Comparison of ENCODE assay signal across 1 cellular context in the genomic region with DNA sequence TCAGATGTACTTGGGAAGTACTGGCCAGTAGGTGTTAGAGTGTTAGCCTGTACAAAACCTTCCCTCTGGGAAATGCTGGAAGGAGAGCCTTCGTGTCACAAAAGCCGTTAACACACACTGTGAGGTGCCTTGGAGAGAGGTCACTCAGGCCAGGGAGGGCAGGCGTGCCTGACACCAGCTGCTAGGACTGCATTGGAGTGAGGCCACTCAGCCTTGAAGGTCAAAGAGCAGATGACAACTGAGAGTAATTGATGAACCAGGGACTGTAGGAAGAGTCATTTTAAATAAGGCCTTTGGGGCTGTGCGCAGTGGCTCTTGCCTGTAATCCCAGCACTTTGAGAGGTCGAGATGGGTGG.
TF ChIP-seq lines count a peak whose summit lies in the region.

No MANE protein-coding gene starts in this region.

TF ChIP-seq in H1, 55 proteins besides CTCF, POLR2A, EP300 and RAD21:
- TF ChIP-seq, protein P1, sequence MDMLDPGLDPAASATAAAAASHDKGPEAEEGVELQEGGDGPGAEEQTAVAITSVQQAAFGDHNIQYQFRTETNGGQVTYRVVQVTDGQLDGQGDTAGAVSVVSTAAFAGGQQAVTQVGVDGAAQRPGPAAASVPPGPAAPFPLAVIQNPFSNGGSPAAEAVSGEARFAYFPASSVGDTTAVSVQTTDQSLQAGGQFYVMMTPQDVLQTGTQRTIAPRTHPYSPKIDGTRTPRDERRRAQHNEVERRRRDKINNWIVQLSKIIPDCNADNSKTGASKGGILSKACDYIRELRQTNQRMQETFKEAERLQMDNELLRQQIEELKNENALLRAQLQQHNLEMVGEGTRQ (IDR thresholded peaks at IDR 0.05; ENCODE audit: low read length), result no peak
- no peak for TF ChIP-seq ZNF274 (IDR thresholded peaks at IDR 0.05; ENCODE audit: borderline replicate concordance, extremely low read depth, low read length)
- no peak for TF ChIP-seq CTBP2 (IDR thresholded peaks at IDR 0.05; ENCODE audit: borderline replicate concordance, insufficient read depth, insufficient read length, low read length)
- TF ChIP-seq CEBPB (IDR thresholded peaks at IDR 0.05; ENCODE audit: low read depth, low read length), result no peak
- no peak for TF ChIP-seq JUN (IDR thresholded peaks at IDR 0.05; ENCODE audit: low read depth, low read length)
- no peak for TF ChIP-seq SIN3A (conservative IDR thresholded peaks at IDR 0.05 in 1 of 2, IDR thresholded peaks at IDR 0.05 in 1 of 2; ENCODE audit: low read depth in 1 of 2, low read length in 2 of 2)
- no peak for TF ChIP-seq BACH1 (IDR thresholded peaks at IDR 0.05; ENCODE audit: low read length)
- TF ChIP-seq EZH2 (IDR thresholded peaks at IDR 0.05; ENCODE audit: low read depth, low read length, severe bottlenecking), result no peak
- TF ChIP-seq CHD2 (IDR thresholded peaks at IDR 0.05; ENCODE audit: low read length), result no peak
- no peak for TF ChIP-seq RBBP5 (IDR thresholded peaks at IDR 0.05; ENCODE audit: borderline replicate concordance, low read depth, low read length)
- no peak for TF ChIP-seq RFX5 (IDR thresholded peaks at IDR 0.05; ENCODE audit: borderline replicate concordance, low read depth, low read length)
- TF ChIP-seq NRF1 (IDR thresholded peaks at IDR 0.05; ENCODE audit: low read depth, low read length), result no peak
- no peak for TF ChIP-seq SIX5 (IDR thresholded peaks at IDR 0.05; ENCODE audit: low read depth, low read length)
- no peak for TF ChIP-seq SAP30 (IDR thresholded peaks at IDR 0.05; ENCODE audit: insufficient read depth, insufficient replicate concordance, low read length)
- no peak for TF ChIP-seq EGR1 (IDR thresholded peaks at IDR 0.05; ENCODE audit: borderline replicate concordance, low read depth, low read length)
TF ChIP-seq in H1: peak in this region for 0.
